Comparison of ENCODE assay signal across 1 cellular context in genomic region chr10:117424789-117425649, GRCh38.
TF ChIP-seq lines count a peak whose summit lies in the region.

No MANE protein-coding gene starts in this region.

TF ChIP-seq in HepG2, 621 proteins besides CTCF, POLR2A, EP300 and RAD21 (continued from another document and continues in another):
- no peak for TF ChIP-seq AHR (CRISPR knock-in tag; IDR thresholded peaks at IDR 0.05)
- no peak for TF ChIP-seq ZNF274 (CRISPR knock-in tag; IDR thresholded peaks at IDR 0.05)
- no peak for TF ChIP-seq ZNF253 (CRISPR knock-in tag; IDR thresholded peaks at IDR 0.05; ENCODE audit: borderline replicate concordance)
- TF ChIP-seq ZFP1 (CRISPR knock-in tag; IDR thresholded peaks at IDR 0.05) = no peak
- TF ChIP-seq ZNF20 (CRISPR knock-in tag; IDR thresholded peaks at IDR 0.05) = no peak
- no peak for TF ChIP-seq ZSCAN21 (CRISPR knock-in tag; IDR thresholded peaks at IDR 0.05; ENCODE audit: borderline replicate concordance)
- no peak for TF ChIP-seq SP5 (CRISPR knock-in tag; IDR thresholded peaks at IDR 0.05; ENCODE audit: borderline replicate concordance, low read depth)
- no peak for TF ChIP-seq ARHGAP35 (CRISPR knock-in tag; IDR thresholded peaks at IDR 0.05; ENCODE audit: borderline replicate concordance)
- no peak for TF ChIP-seq FOXO1 (CRISPR knock-in tag; IDR thresholded peaks at IDR 0.05)
- no peak for TF ChIP-seq KDM6A (CRISPR knock-in tag; IDR thresholded peaks at IDR 0.05; ENCODE audit: low read depth)
- TF ChIP-seq SIX1 (CRISPR knock-in tag; IDR thresholded peaks at IDR 0.05; ENCODE audit: borderline replicate concordance) = no peak
- TF ChIP-seq, protein P1, sequence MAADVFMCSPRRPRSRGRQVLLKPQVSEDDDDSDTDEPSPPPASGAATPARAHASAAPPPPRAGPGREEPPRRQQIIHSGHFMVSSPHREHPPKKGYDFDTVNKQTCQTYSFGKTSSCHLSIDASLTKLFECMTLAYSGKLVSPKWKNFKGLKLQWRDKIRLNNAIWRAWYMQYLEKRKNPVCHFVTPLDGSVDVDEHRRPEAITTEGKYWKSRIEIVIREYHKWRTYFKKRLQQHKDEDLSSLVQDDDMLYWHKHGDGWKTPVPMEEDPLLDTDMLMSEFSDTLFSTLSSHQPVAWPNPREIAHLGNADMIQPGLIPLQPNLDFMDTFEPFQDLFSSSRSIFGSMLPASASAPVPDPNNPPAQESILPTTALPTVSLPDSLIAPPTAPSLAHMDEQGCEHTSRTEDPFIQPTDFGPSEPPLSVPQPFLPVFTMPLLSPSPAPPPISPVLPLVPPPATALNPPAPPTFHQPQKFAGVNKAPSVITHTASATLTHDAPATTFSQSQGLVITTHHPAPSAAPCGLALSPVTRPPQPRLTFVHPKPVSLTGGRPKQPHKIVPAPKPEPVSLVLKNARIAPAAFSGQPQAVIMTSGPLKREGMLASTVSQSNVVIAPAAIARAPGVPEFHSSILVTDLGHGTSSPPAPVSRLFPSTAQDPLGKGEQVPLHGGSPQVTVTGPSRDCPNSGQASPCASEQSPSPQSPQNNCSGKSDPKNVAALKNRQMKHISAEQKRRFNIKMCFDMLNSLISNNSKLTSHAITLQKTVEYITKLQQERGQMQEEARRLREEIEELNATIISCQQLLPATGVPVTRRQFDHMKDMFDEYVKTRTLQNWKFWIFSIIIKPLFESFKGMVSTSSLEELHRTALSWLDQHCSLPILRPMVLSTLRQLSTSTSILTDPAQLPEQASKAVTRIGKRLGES (CRISPR knock-in tag; IDR thresholded peaks at IDR 0.05; ENCODE audit: borderline replicate concordance) = no peak
- TF ChIP-seq, protein P2, sequence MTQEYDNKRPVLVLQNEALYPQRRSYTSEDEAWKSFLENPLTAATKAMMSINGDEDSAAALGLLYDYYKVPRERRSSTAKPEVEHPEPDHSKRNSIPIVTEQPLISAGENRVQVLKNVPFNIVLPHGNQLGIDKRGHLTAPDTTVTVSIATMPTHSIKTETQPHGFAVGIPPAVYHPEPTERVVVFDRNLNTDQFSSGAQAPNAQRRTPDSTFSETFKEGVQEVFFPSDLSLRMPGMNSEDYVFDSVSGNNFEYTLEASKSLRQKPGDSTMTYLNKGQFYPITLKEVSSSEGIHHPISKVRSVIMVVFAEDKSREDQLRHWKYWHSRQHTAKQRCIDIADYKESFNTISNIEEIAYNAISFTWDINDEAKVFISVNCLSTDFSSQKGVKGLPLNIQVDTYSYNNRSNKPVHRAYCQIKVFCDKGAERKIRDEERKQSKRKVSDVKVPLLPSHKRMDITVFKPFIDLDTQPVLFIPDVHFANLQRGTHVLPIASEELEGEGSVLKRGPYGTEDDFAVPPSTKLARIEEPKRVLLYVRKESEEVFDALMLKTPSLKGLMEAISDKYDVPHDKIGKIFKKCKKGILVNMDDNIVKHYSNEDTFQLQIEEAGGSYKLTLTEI (CRISPR knock-in tag; conservative IDR thresholded peaks at IDR 0.05) = no peak
- TF ChIP-seq PRMT3 (CRISPR knock-in tag; IDR thresholded peaks at IDR 0.05; ENCODE audit: borderline replicate concordance, low read depth) = no peak
- no peak for TF ChIP-seq NFE2 (CRISPR knock-in tag; IDR thresholded peaks at IDR 0.05)
- no peak for TF ChIP-seq MTA3 (CRISPR knock-in tag; IDR thresholded peaks at IDR 0.05)
- no peak for TF ChIP-seq ZNF343 (CRISPR knock-in tag; IDR thresholded peaks at IDR 0.05)
- no peak for TF ChIP-seq CREB1 (IDR thresholded peaks at IDR 0.05)
- no peak for TF ChIP-seq CREB1 (CRISPR knock-in tag; IDR thresholded peaks at IDR 0.05)
- TF ChIP-seq DRAP1 (CRISPR knock-in tag; IDR thresholded peaks at IDR 0.05) = peak; percentile 91
- peak; percentile 33; the same call in 1 of the 2 replicates for TF ChIP-seq SALL1 (CRISPR knock-in tag; IDR thresholded peaks at IDR 0.05)
- no peak for TF ChIP-seq PAF1 (CRISPR knock-in tag; IDR thresholded peaks at IDR 0.05)
- peak; percentile 76 for TF ChIP-seq NFYB (CRISPR knock-in tag; IDR thresholded peaks at IDR 0.05)
- TF ChIP-seq HNRNPH1 (optimal IDR thresholded peaks at IDR 0.05; ENCODE audit: low read depth, low read length) = no peak
- no peak for TF ChIP-seq GLI4 (CRISPR knock-in tag; IDR thresholded peaks at IDR 0.05; ENCODE audit: borderline replicate concordance)
- no peak for TF ChIP-seq ZNF678 (CRISPR knock-in tag; IDR thresholded peaks at IDR 0.05)
- no peak for TF ChIP-seq ZNF17 (CRISPR knock-in tag; IDR thresholded peaks at IDR 0.05)
- no peak for TF ChIP-seq ZBTB39 (CRISPR knock-in tag; IDR thresholded peaks at IDR 0.05)
- no peak for TF ChIP-seq AHDC1 (CRISPR knock-in tag; IDR thresholded peaks at IDR 0.05; ENCODE audit: borderline replicate concordance)
- TF ChIP-seq PRDM10 (CRISPR knock-in tag; IDR thresholded peaks at IDR 0.05; ENCODE audit: low read depth) = no peak
- TF ChIP-seq SAFB2 (CRISPR knock-in tag; IDR thresholded peaks at IDR 0.05; ENCODE audit: borderline replicate concordance, low read depth) = no peak
- TF ChIP-seq NPAS2 (CRISPR knock-in tag; IDR thresholded peaks at IDR 0.05; ENCODE audit: borderline replicate concordance) = no peak
- no peak for TF ChIP-seq NFATC3 (CRISPR knock-in tag; IDR thresholded peaks at IDR 0.05)
- no peak for TF ChIP-seq ZNF607 (CRISPR knock-in tag; IDR thresholded peaks at IDR 0.05; ENCODE audit: borderline replicate concordance)
- TF ChIP-seq, protein P3, sequence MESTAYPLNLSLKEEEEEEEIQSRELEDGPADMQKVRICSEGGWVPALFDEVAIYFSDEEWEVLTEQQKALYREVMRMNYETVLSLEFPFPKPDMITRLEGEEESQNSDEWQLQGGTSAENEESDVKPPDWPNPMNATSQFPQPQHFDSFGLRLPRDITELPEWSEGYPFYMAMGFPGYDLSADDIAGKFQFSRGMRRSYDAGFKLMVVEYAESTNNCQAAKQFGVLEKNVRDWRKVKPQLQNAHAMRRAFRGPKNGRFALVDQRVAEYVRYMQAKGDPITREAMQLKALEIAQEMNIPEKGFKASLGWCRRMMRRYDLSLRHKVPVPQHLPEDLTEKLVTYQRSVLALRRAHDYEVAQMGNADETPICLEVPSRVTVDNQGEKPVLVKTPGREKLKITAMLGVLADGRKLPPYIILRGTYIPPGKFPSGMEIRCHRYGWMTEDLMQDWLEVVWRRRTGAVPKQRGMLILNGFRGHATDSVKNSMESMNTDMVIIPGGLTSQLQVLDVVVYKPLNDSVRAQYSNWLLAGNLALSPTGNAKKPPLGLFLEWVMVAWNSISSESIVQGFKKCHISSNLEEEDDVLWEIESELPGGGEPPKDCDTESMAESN (CRISPR knock-in tag; conservative IDR thresholded peaks at IDR 0.05) = no peak
- no peak for TF ChIP-seq DPF2 (CRISPR knock-in tag; IDR thresholded peaks at IDR 0.05; ENCODE audit: borderline replicate concordance, low read depth)
- no peak for TF ChIP-seq ZNF883 (CRISPR knock-in tag; IDR thresholded peaks at IDR 0.05; ENCODE audit: not compliant biosample characterization)
- TF ChIP-seq, protein P4, sequence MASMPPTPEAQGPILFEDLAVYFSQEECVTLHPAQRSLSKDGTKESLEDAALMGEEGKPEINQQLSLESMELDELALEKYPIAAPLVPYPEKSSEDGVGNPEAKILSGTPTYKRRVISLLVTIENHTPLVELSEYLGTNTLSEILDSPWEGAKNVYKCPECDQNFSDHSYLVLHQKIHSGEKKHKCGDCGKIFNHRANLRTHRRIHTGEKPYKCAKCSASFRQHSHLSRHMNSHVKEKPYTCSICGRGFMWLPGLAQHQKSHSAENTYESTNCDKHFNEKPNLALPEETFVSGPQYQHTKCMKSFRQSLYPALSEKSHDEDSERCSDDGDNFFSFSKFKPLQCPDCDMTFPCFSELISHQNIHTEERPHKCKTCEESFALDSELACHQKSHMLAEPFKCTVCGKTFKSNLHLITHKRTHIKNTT (CRISPR knock-in tag; IDR thresholded peaks at IDR 0.05) = no peak
- 0 out of 2 replicates have a peak, but pooled peaks have one; percentile 18 for TF ChIP-seq POGZ (CRISPR knock-in tag; IDR thresholded peaks at IDR 0.05)
- TF ChIP-seq, protein P5, sequence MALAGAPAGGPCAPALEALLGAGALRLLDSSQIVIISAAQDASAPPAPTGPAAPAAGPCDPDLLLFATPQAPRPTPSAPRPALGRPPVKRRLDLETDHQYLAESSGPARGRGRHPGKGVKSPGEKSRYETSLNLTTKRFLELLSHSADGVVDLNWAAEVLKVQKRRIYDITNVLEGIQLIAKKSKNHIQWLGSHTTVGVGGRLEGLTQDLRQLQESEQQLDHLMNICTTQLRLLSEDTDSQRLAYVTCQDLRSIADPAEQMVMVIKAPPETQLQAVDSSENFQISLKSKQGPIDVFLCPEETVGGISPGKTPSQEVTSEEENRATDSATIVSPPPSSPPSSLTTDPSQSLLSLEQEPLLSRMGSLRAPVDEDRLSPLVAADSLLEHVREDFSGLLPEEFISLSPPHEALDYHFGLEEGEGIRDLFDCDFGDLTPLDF (CRISPR knock-in tag; IDR thresholded peaks at IDR 0.05) = no peak
- no peak for TF ChIP-seq TRIM24 (CRISPR knock-in tag; IDR thresholded peaks at IDR 0.05)
- no peak for TF ChIP-seq SMYD3 (CRISPR knock-in tag; IDR thresholded peaks at IDR 0.05)
- 0 out of 2 replicates have a peak, but pooled peaks have one; percentile 6 for TF ChIP-seq RXRB (CRISPR knock-in tag; IDR thresholded peaks at IDR 0.05; ENCODE audit: borderline replicate concordance)
- TF ChIP-seq ELF1 (CRISPR knock-in tag; IDR thresholded peaks at IDR 0.05) = no peak
- no peak for TF ChIP-seq ZNF44 (CRISPR knock-in tag; IDR thresholded peaks at IDR 0.05)
